1 cellular context compared by ENCODE assay signal in the genomic region with DNA sequence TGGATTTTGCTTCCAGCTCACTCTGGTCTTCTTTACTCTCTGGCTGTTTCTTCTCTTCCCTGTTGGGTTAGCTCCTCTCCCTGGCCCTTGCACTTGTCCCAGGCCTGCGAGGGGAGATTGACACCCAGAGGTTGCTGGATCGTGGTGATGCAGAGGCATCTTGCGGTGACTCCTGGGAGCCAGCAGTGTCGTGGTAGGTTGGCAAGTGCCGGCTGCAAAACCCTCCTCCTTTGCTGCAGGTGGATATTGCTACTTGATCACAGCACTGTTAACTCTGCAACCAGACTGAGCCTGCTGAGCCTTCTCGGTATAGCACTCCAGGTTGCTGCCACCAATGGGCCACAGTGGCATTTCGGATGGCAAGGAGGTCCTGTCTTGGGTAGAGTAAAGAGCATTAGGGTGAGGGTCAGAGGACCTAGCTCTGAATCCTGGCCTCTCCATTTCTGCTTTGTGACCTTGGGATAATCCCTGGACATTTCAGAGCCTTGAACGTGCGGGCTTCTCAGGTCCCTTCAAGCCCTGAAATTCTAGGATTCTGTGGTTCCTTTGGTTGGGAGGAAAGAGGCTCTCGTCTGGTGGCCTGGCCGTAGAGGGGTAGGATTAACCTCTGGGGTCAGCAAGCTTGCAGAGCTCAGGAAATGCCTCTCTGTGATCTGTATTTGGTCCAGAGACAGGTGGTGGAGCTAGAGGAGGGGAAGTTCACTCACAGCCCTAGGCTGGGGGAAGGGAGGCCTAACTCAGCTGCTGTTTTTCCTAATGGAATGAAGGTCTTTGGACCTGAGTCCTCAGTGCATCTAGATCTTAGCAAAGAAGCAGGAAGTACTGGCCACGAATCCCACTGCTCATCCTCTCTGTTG.
A peak's percentile ranks its signal among the peaks of the same experiment; 100 is the strongest.
TF ChIP-seq lines count a peak whose summit lies in the region.

No MANE protein-coding gene starts in this region.

TF ChIP-seq in HepG2, 621 proteins besides CTCF, POLR2A, EP300 and RAD21 (continued from another document and continues in another):
- TF ChIP-seq, protein P1, sequence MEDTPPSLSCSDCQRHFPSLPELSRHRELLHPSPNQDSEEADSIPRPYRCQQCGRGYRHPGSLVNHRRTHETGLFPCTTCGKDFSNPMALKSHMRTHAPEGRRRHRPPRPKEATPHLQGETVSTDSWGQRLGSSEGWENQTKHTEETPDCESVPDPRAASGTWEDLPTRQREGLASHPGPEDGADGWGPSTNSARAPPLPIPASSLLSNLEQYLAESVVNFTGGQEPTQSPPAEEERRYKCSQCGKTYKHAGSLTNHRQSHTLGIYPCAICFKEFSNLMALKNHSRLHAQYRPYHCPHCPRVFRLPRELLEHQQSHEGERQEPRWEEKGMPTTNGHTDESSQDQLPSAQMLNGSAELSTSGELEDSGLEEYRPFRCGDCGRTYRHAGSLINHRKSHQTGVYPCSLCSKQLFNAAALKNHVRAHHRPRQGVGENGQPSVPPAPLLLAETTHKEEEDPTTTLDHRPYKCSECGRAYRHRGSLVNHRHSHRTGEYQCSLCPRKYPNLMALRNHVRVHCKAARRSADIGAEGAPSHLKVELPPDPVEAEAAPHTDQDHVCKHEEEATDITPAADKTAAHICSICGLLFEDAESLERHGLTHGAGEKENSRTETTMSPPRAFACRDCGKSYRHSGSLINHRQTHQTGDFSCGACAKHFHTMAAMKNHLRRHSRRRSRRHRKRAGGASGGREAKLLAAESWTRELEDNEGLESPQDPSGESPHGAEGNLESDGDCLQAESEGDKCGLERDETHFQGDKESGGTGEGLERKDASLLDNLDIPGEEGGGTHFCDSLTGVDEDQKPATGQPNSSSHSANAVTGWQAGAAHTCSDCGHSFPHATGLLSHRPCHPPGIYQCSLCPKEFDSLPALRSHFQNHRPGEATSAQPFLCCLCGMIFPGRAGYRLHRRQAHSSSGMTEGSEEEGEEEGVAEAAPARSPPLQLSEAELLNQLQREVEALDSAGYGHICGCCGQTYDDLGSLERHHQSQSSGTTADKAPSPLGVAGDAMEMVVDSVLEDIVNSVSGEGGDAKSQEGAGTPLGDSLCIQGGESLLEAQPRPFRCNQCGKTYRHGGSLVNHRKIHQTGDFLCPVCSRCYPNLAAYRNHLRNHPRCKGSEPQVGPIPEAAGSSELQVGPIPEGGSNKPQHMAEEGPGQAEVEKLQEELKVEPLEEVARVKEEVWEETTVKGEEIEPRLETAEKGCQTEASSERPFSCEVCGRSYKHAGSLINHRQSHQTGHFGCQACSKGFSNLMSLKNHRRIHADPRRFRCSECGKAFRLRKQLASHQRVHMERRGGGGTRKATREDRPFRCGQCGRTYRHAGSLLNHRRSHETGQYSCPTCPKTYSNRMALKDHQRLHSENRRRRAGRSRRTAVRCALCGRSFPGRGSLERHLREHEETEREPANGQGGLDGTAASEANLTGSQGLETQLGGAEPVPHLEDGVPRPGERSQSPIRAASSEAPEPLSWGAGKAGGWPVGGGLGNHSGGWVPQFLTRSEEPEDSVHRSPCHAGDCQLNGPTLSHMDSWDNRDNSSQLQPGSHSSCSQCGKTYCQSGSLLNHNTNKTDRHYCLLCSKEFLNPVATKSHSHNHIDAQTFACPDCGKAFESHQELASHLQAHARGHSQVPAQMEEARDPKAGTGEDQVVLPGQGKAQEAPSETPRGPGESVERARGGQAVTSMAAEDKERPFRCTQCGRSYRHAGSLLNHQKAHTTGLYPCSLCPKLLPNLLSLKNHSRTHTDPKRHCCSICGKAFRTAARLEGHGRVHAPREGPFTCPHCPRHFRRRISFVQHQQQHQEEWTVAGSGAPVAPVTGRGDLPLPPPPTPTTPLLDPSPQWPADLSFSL (CRISPR knock-in tag; IDR thresholded peaks at IDR 0.05): no peak
- no peak for TF ChIP-seq RELA (CRISPR knock-in tag; IDR thresholded peaks at IDR 0.05)
- TF ChIP-seq TCF12 (IDR thresholded peaks at IDR 0.05): no peak
- peak; percentile 62; the same call in 1 of the 2 replicates for TF ChIP-seq TCF12 (CRISPR knock-in tag; IDR thresholded peaks at IDR 0.05)
- TF ChIP-seq KDM5A (IDR thresholded peaks at IDR 0.05; ENCODE audit: borderline replicate concordance, low read length): no peak
- no peak for TF ChIP-seq EZH2 (conservative IDR thresholded peaks at IDR 0.05; ENCODE audit: low read depth, low read length)
- TF ChIP-seq ATF1 (CRISPR knock-in tag; IDR thresholded peaks at IDR 0.05): no peak
- TF ChIP-seq TAF15 (IDR thresholded peaks at IDR 0.05; ENCODE audit: low read depth, low read length, poor library complexity, severe bottlenecking): no peak
- TF ChIP-seq, protein P2, sequence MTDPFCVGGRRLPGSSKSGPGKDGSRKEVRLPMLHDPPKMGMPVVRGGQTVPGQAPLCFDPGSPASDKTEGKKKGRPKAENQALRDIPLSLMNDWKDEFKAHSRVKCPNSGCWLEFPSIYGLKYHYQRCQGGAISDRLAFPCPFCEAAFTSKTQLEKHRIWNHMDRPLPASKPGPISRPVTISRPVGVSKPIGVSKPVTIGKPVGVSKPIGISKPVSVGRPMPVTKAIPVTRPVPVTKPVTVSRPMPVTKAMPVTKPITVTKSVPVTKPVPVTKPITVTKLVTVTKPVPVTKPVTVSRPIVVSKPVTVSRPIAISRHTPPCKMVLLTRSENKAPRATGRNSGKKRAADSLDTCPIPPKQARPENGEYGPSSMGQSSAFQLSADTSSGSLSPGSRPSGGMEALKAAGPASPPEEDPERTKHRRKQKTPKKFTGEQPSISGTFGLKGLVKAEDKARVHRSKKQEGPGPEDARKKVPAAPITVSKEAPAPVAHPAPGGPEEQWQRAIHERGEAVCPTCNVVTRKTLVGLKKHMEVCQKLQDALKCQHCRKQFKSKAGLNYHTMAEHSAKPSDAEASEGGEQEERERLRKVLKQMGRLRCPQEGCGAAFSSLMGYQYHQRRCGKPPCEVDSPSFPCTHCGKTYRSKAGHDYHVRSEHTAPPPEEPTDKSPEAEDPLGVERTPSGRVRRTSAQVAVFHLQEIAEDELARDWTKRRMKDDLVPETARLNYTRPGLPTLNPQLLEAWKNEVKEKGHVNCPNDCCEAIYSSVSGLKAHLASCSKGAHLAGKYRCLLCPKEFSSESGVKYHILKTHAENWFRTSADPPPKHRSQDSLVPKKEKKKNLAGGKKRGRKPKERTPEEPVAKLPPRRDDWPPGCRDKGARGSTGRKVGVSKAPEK (CRISPR knock-in tag; IDR thresholded peaks at IDR 0.05; ENCODE audit: borderline replicate concordance): no peak
- TF ChIP-seq, protein P3, sequence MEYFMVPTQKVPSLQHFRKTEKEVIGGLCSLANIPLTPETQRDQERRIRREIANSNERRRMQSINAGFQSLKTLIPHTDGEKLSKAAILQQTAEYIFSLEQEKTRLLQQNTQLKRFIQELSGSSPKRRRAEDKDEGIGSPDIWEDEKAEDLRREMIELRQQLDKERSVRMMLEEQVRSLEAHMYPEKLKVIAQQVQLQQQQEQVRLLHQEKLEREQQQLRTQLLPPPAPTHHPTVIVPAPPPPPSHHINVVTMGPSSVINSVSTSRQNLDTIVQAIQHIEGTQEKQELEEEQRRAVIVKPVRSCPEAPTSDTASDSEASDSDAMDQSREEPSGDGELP (IDR thresholded peaks at IDR 0.05; ENCODE audit: borderline replicate concordance, low read depth): peak; percentile 94; the same call in 1 of the 2 replicates
- TF ChIP-seq, protein P4, sequence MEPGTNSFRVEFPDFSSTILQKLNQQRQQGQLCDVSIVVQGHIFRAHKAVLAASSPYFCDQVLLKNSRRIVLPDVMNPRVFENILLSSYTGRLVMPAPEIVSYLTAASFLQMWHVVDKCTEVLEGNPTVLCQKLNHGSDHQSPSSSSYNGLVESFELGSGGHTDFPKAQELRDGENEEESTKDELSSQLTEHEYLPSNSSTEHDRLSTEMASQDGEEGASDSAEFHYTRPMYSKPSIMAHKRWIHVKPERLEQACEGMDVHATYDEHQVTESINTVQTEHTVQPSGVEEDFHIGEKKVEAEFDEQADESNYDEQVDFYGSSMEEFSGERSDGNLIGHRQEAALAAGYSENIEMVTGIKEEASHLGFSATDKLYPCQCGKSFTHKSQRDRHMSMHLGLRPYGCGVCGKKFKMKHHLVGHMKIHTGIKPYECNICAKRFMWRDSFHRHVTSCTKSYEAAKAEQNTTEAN (CRISPR knock-in tag; conservative IDR thresholded peaks at IDR 0.05): no peak
- no peak for TF ChIP-seq CBFB (CRISPR knock-in tag; IDR thresholded peaks at IDR 0.05)
- TF ChIP-seq, protein P5, sequence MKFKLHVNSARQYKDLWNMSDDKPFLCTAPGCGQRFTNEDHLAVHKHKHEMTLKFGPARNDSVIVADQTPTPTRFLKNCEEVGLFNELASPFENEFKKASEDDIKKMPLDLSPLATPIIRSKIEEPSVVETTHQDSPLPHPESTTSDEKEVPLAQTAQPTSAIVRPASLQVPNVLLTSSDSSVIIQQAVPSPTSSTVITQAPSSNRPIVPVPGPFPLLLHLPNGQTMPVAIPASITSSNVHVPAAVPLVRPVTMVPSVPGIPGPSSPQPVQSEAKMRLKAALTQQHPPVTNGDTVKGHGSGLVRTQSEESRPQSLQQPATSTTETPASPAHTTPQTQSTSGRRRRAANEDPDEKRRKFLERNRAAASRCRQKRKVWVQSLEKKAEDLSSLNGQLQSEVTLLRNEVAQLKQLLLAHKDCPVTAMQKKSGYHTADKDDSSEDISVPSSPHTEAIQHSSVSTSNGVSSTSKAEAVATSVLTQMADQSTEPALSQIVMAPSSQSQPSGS (CRISPR knock-in tag; IDR thresholded peaks at IDR 0.05): no peak
- no peak for TF ChIP-seq ZNF180 (CRISPR knock-in tag; IDR thresholded peaks at IDR 0.05; ENCODE audit: borderline replicate concordance, low read depth)
- no peak for TF ChIP-seq ZNF451 (CRISPR knock-in tag; IDR thresholded peaks at IDR 0.05)
- no peak for TF ChIP-seq ZFP41 (CRISPR knock-in tag; IDR thresholded peaks at IDR 0.05; ENCODE audit: borderline replicate concordance)
- no peak for TF ChIP-seq ZNF660 (CRISPR knock-in tag; IDR thresholded peaks at IDR 0.05; ENCODE audit: borderline replicate concordance, low read depth)
- no peak for TF ChIP-seq MTA3 (CRISPR knock-in tag; IDR thresholded peaks at IDR 0.05)
- no peak for TF ChIP-seq CEBPB (IDR thresholded peaks at IDR 0.05; ENCODE audit: borderline replicate concordance, low read depth, low read length)
- peak; percentile 68; the same call in 1 of the 2 replicates for TF ChIP-seq ZNF441 (CRISPR knock-in tag; IDR thresholded peaks at IDR 0.05; ENCODE audit: borderline replicate concordance)
- no peak for TF ChIP-seq SRSF4 (IDR thresholded peaks at IDR 0.05; ENCODE audit: low read depth, low read length, poor library complexity, severe bottlenecking)
- TF ChIP-seq NCOA5 (CRISPR knock-in tag; IDR thresholded peaks at IDR 0.05): no peak
- TF ChIP-seq SOX13 (IDR thresholded peaks at IDR 0.05): no peak
- TF ChIP-seq SOX13 (CRISPR knock-in tag; conservative IDR thresholded peaks at IDR 0.05 in 1 of 2, IDR thresholded peaks at IDR 0.05 in 1 of 2): 0 out of 4 replicates have a peak, but pooled peaks of 1 of the 2 experiments have one; percentile 52
- TF ChIP-seq, protein P6, sequence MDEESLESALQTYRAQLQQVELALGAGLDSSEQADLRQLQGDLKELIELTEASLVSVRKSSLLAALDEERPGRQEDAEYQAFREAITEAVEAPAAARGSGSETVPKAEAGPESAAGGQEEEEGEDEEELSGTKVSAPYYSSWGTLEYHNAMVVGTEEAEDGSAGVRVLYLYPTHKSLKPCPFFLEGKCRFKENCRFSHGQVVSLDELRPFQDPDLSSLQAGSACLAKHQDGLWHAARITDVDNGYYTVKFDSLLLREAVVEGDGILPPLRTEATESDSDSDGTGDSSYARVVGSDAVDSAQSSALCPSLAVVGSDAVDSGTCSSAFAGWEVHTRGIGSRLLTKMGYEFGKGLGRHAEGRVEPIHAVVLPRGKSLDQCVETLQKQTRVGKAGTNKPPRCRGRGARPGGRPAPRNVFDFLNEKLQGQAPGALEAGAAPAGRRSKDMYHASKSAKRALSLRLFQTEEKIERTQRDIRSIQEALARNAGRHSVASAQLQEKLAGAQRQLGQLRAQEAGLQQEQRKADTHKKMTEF (CRISPR knock-in tag; IDR thresholded peaks at IDR 0.05): peak; percentile 53; the same call in 1 of the 2 replicates
- TF ChIP-seq FOXK2 (IDR thresholded peaks at IDR 0.05): no peak
- TF ChIP-seq, protein P7, sequence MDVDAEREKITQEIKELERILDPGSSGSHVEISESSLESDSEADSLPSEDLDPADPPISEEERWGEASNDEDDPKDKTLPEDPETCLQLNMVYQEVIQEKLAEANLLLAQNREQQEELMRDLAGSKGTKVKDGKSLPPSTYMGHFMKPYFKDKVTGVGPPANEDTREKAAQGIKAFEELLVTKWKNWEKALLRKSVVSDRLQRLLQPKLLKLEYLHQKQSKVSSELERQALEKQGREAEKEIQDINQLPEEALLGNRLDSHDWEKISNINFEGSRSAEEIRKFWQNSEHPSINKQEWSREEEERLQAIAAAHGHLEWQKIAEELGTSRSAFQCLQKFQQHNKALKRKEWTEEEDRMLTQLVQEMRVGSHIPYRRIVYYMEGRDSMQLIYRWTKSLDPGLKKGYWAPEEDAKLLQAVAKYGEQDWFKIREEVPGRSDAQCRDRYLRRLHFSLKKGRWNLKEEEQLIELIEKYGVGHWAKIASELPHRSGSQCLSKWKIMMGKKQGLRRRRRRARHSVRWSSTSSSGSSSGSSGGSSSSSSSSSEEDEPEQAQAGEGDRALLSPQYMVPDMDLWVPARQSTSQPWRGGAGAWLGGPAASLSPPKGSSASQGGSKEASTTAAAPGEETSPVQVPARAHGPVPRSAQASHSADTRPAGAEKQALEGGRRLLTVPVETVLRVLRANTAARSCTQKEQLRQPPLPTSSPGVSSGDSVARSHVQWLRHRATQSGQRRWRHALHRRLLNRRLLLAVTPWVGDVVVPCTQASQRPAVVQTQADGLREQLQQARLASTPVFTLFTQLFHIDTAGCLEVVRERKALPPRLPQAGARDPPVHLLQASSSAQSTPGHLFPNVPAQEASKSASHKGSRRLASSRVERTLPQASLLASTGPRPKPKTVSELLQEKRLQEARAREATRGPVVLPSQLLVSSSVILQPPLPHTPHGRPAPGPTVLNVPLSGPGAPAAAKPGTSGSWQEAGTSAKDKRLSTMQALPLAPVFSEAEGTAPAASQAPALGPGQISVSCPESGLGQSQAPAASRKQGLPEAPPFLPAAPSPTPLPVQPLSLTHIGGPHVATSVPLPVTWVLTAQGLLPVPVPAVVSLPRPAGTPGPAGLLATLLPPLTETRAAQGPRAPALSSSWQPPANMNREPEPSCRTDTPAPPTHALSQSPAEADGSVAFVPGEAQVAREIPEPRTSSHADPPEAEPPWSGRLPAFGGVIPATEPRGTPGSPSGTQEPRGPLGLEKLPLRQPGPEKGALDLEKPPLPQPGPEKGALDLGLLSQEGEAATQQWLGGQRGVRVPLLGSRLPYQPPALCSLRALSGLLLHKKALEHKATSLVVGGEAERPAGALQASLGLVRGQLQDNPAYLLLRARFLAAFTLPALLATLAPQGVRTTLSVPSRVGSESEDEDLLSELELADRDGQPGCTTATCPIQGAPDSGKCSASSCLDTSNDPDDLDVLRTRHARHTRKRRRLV (CRISPR knock-in tag; IDR thresholded peaks at IDR 0.05): peak; percentile 61; the same call in 1 of the 2 replicates
- TF ChIP-seq ARHGAP35 (CRISPR knock-in tag; IDR thresholded peaks at IDR 0.05; ENCODE audit: borderline replicate concordance): no peak
- no peak for TF ChIP-seq KAT2B (IDR thresholded peaks at IDR 0.05; ENCODE audit: borderline replicate concordance, low read depth, low read length)
- 0 out of 2 replicates have a peak, but pooled peaks have one; percentile 44 for TF ChIP-seq GATAD1 (CRISPR knock-in tag; IDR thresholded peaks at IDR 0.05)
- TF ChIP-seq, protein P8, sequence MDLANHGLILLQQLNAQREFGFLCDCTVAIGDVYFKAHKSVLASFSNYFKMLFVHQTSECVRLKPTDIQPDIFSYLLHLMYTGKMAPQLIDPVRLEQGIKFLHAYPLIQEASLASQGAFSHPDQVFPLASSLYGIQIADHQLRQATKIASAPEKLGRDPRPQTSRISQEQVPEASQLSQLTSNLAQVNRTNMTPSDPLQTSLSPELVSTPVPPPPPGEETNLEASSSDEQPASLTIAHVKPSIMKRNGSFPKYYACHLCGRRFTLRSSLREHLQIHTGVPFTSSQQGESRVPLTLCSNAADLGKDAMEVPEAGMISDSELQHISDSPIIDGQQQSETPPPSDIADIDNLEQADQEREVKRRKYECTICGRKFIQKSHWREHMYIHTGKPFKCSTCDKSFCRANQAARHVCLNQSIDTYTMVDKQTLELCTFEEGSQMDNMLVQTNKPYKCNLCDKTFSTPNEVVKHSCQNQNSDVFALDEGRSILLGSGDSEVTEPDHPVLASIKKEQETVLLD (CRISPR knock-in tag; IDR thresholded peaks at IDR 0.05; ENCODE audit: low read depth): no peak
- peak; percentile 44; the same call in 1 of the 2 replicates for TF ChIP-seq ISL2 (CRISPR knock-in tag; IDR thresholded peaks at IDR 0.05)
